In genomic region chr19:35553385-35554000, GRCh38 we compare ENCODE assay signal across 1 cellular context.
TF ChIP-seq lines count a peak whose summit lies in the region.

No MANE protein-coding gene starts in this region.

TF ChIP-seq in H1, 55 proteins besides CTCF, POLR2A, EP300 and RAD21:
- TF ChIP-seq ATF2 (IDR thresholded peaks at IDR 0.05; ENCODE audit: low read length) = no peak
- no peak for TF ChIP-seq ASH2L (IDR thresholded peaks at IDR 0.05; ENCODE audit: low read length)
- no peak for TF ChIP-seq RXRA (IDR thresholded peaks at IDR 0.05; ENCODE audit: insufficient read depth, low read depth, low read length)
- no peak for TF ChIP-seq TEAD4 (IDR thresholded peaks at IDR 0.05; ENCODE audit: low read depth, low read length)
- TF ChIP-seq CBX8 (IDR thresholded peaks at IDR 0.05; ENCODE audit: borderline replicate concordance, low read depth, low read length) = no peak
- TF ChIP-seq RBBP5 (IDR thresholded peaks at IDR 0.05; ENCODE audit: borderline replicate concordance, low read depth, low read length) = no peak
- no peak for TF ChIP-seq CHD7 (IDR thresholded peaks at IDR 0.05; ENCODE audit: insufficient replicate concordance, low read length)
- TF ChIP-seq ZNF274 (IDR thresholded peaks at IDR 0.05; ENCODE audit: borderline replicate concordance, extremely low read depth, low read length) = no peak
- TF ChIP-seq EZH2 (IDR thresholded peaks at IDR 0.05; ENCODE audit: low read depth, low read length, severe bottlenecking) = no peak
- no peak for TF ChIP-seq SIX5 (IDR thresholded peaks at IDR 0.05; ENCODE audit: low read depth, low read length)
- TF ChIP-seq, protein P1, sequence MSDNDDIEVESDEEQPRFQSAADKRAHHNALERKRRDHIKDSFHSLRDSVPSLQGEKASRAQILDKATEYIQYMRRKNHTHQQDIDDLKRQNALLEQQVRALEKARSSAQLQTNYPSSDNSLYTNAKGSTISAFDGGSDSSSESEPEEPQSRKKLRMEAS (IDR thresholded peaks at IDR 0.05) = no peak
